ENCODE assay signal across 1 cellular context in genomic region chr2:173961346-173961705, GRCh38.
TF ChIP-seq lines count a peak whose summit lies in the region.

No MANE protein-coding gene starts in this region.

TF ChIP-seq in HepG2, 621 proteins besides CTCF, POLR2A, EP300 and RAD21 (continued from another document and continues in another):
- TF ChIP-seq ZNF572 (CRISPR knock-in tag; IDR thresholded peaks at IDR 0.05) (no peak), ZNF704 (CRISPR knock-in tag; IDR thresholded peaks at IDR 0.05; ENCODE audit: borderline replicate concordance) (no peak), RBFOX2 (IDR thresholded peaks at IDR 0.05; ENCODE audit: low read depth, low read length) (no peak; the same call in none of the 2 replicates), ZNF441 (CRISPR knock-in tag; IDR thresholded peaks at IDR 0.05; ENCODE audit: borderline replicate concordance) (no peak), PAF1 (CRISPR knock-in tag; IDR thresholded peaks at IDR 0.05) (no peak), PAXIP1 (CRISPR knock-in tag; conservative IDR thresholded peaks at IDR 0.05) (peak; percentile 35; the same call in 1 of the 2 replicates), ZNF841 (CRISPR knock-in tag; IDR thresholded peaks at IDR 0.05; ENCODE audit: borderline replicate concordance) (no peak), TBX2 (CRISPR knock-in tag; IDR thresholded peaks at IDR 0.05; ENCODE audit: borderline replicate concordance) (no peak), BCL6 (CRISPR knock-in tag; IDR thresholded peaks at IDR 0.05) (0 out of 2 replicates have a peak, but pooled peaks have one; percentile 38), LCORL (IDR thresholded peaks at IDR 0.05) (peak; percentile 30; the same call in 1 of the 2 replicates), LCORL (CRISPR knock-in tag; IDR thresholded peaks at IDR 0.05) (no peak), RXRB (CRISPR knock-in tag; IDR thresholded peaks at IDR 0.05; ENCODE audit: borderline replicate concordance) (peak; percentile 12; the same call in 1 of the 2 replicates), PPARG (CRISPR knock-in tag; conservative IDR thresholded peaks at IDR 0.05) (peak; percentile 83), NCOR1 (IDR thresholded peaks at IDR 0.05; ENCODE audit: borderline replicate concordance, low read length) (peak; percentile 21; the same call in 1 of the 2 replicates), THAP8 (CRISPR knock-in tag; IDR thresholded peaks at IDR 0.05; ENCODE audit: borderline replicate concordance) (no peak), KDM3A (CRISPR knock-in tag; IDR thresholded peaks at IDR 0.05; ENCODE audit: low read depth) (no peak), STAT6 (CRISPR knock-in tag; IDR thresholded peaks at IDR 0.05; ENCODE audit: borderline replicate concordance) (0 out of 2 replicates have a peak, but pooled peaks have one; percentile 16), CENPT (CRISPR knock-in tag; IDR thresholded peaks at IDR 0.05; ENCODE audit: low read depth) (no peak), ZNF558 (CRISPR knock-in tag; IDR thresholded peaks at IDR 0.05; ENCODE audit: borderline replicate concordance) (no peak), MED13 (CRISPR knock-in tag; IDR thresholded peaks at IDR 0.05) (no peak), ZSCAN29 (CRISPR knock-in tag; conservative IDR thresholded peaks at IDR 0.05) (no peak), ARID5B (CRISPR knock-in tag; IDR thresholded peaks at IDR 0.05) (peak; percentile 53; the same call in 1 of the 2 replicates), HOMEZ (CRISPR knock-in tag; IDR thresholded peaks at IDR 0.05; ENCODE audit: low read depth) (peak; percentile 27; the same call in 1 of the 2 replicates), HMGA1 (CRISPR knock-in tag; conservative IDR thresholded peaks at IDR 0.05) (no peak), ATF1 (CRISPR knock-in tag; IDR thresholded peaks at IDR 0.05) (no peak), ZNF180 (CRISPR knock-in tag; IDR thresholded peaks at IDR 0.05; ENCODE audit: borderline replicate concordance, low read depth) (no peak), HBP1 (CRISPR knock-in tag; IDR thresholded peaks at IDR 0.05; ENCODE audit: low read depth) (no peak), CREBL2 (CRISPR knock-in tag; IDR thresholded peaks at IDR 0.05; ENCODE audit: borderline replicate concordance) (no peak), ZSCAN30 (CRISPR knock-in tag; IDR thresholded peaks at IDR 0.05) (no peak), DMAP1 (CRISPR knock-in tag; IDR thresholded peaks at IDR 0.05) (no peak), DNMT3B (CRISPR knock-in tag; conservative IDR thresholded peaks at IDR 0.05) (no peak), SRSF4 (IDR thresholded peaks at IDR 0.05; ENCODE audit: low read depth, low read length, poor library complexity, severe bottlenecking) (no peak), ARID3A (IDR thresholded peaks at IDR 0.05; ENCODE audit: low read depth, low read length) (0 out of 2 replicates have a peak, but pooled peaks have one; percentile 18), ZBTB21 (CRISPR knock-in tag; IDR thresholded peaks at IDR 0.05) (no peak), TFDP1 (CRISPR knock-in tag; IDR thresholded peaks at IDR 0.05; ENCODE audit: borderline replicate concordance) (no peak), BHLHE40 (IDR thresholded peaks at IDR 0.05; ENCODE audit: low read length) (no peak), SUZ12 (IDR thresholded peaks at IDR 0.05; ENCODE audit: low read depth, low read length) (no peak), ZNF614 (CRISPR knock-in tag; IDR thresholded peaks at IDR 0.05; ENCODE audit: borderline replicate concordance) (0 out of 2 replicates have a peak, but pooled peaks have one; percentile 25), ZBTB37 (CRISPR knock-in tag; IDR thresholded peaks at IDR 0.05) (0 out of 2 replicates have a peak, but pooled peaks have one; percentile 12), SAP130 (CRISPR knock-in tag; IDR thresholded peaks at IDR 0.05; ENCODE audit: low read depth) (peak; percentile 49; the same call in 1 of the 2 replicates), ARHGAP35 (CRISPR knock-in tag; IDR thresholded peaks at IDR 0.05; ENCODE audit: borderline replicate concordance) (no peak), ZNF549 (CRISPR knock-in tag; IDR thresholded peaks at IDR 0.05) (no peak)
